9 cellular contexts compared by ENCODE assay signal in genomic region chr19:996051-996838, GRCh38. TPM values are rescaled to one million over a fixed set of nuclear protein-coding genes. Genes with fewer than 3 reads are reported as not detected.
DNase-seq lines count a peak whose midpoint lies in the region; ATAC-seq, FAIRE-seq and TF ChIP-seq lines count a peak whose summit lies in the region.
"Had no signal": no experiment of that assay in that cellular context is flagged by ENCODE, and none has a peak within 500 bp of the region (broad histone marks: within the 10 kb centered on the region; RNA-seq: fewer than 3 reads in every experiment).

No MANE protein-coding gene starts in this region.

- H3K27me3 ChIP-seq in GM12878 (replicated peaks in 1 of 2; ENCODE audit: control insufficient read depth in 2 of 2, insufficient read depth in 2 of 2, low read length in 1 of 2) (peaks cover 3% of the 10 kb centered on the region in 2 experiments; a peak in 3 of 4 replicates), transverse colon (peaks cover 69% of the 10 kb centered on the region)

- SMC1A ChIA-PET in GM12878 (lab: Charles Lee; ENCODE audit: uncharacterized antibody, unreplicated experiment): no interaction called here

- no peak overlapping the region for H3K4me3 ChIP-seq in A549
- no peak overlapping the region for H3K4me3 ChIP-seq in GM12878
- no peak overlapping the region for H3K4me3 ChIP-seq in mucosa of descending colon
- no peak overlapping the region for H3K4me3 ChIP-seq in transverse colon
- H3K4me3 ChIP-seq: cardiac muscle cell had no signal

- no peaks in the 10 kb centered on the region for H3K79me2 ChIP-seq in GM12878 (ENCODE audit: control insufficient read depth, insufficient read depth, low read length)

- H3K36me3 ChIP-seq in GM12878 (ENCODE audit: control insufficient read depth in 2 of 2, insufficient read depth in 2 of 2, low read length in 1 of 2): no peaks in the 10 kb centered on the region; a peak in 2 of 4 replicates
- no peaks in the 10 kb centered on the region for H3K36me3 ChIP-seq in mucosa of descending colon (ENCODE audit: low read depth)
- H3K36me3 ChIP-seq in transverse colon: no peaks in the 10 kb centered on the region
- H3K36me3 ChIP-seq: cardiac muscle cell had no signal

- H3K4me1 ChIP-seq in A549 (peaks cover 18% of the 10 kb centered on the region; the same call in 2 of the 3 replicates), GM12878 (ENCODE audit: control insufficient read depth, insufficient read depth, low read length) (no peaks in the 10 kb centered on the region; the same call in 1 of the 2 replicates), mucosa of descending colon (ENCODE audit: low read depth) (peaks cover 15% of the 10 kb centered on the region), transverse colon (peaks cover 6 to 18% (median 16%) of the 10 kb centered on the region in 4 donors)

- peaks cover 7% of the 10 kb centered on the region for H3K4me1 Mint-ChIP-seq in T-helper 2 cell treated with Interferon-gamma antibody and Interleukin-4, amounts not matched to agents 5 μg/mL and 100 μg/mL, for 36 hours (ENCODE audit: low read depth)

- FAIRE-seq in A549 (lab: Jason Lieb, UNC) (no peak), GM12878 (lab: Jason Lieb, UNC) (no peak)

- TF ChIP-seq CTCF in A549 (IDR thresholded peaks at IDR 0.05): no peak
- no peak for TF ChIP-seq CTCF in GM12878 (IDR thresholded peaks at IDR 0.05 in 2 of 3, conservative IDR thresholded peaks at IDR 0.05 in 1 of 3; ENCODE audit: control insufficient read depth in 2 of 3, extremely low read depth in 1 of 3, insufficient read depth in 1 of 3, low read depth in 3 of 3, low read length in 3 of 3)
- no peak for TF ChIP-seq CTCF in mucosa of descending colon (IDR thresholded peaks at IDR 0.05)
- TF ChIP-seq CTCF in transverse colon (IDR thresholded peaks at IDR 0.05): no peak

- H3K9me3 ChIP-seq in A549 (no peaks in the 10 kb centered on the region), GM12878 (replicated peaks; ENCODE audit: control insufficient read depth, insufficient read depth, low read length) (no peaks in the 10 kb centered on the region), mucosa of descending colon (no peaks in the 10 kb centered on the region), transverse colon (no peaks in the 10 kb centered on the region)

- RAD21 ChIA-PET in GM12878 (lab: Charles Lee; ENCODE audit: unreplicated experiment): interaction anchor here (1.8 to 3.3 kb wide), 2 partner anchors 12 to 73 kb away, joined by 7 to 11 read pairs; partner anchors contain the start of gene WDR18

- H4K20me1 ChIP-seq in GM12878 (ENCODE audit: control insufficient read depth, insufficient read depth): no peaks in the 10 kb centered on the region

- H3K27ac Mint-ChIP-seq in T-helper 2 cell treated with Interferon-gamma antibody and Interleukin-4, amounts not matched to agents 5 μg/mL and 100 μg/mL, for 36 hours: peak overlapping the region; percentile 62

- H3K36me3 Mint-ChIP-seq in T-helper 2 cell treated with Interferon-gamma antibody and Interleukin-4, amounts not matched to agents 5 μg/mL and 100 μg/mL, for 36 hours (ENCODE audit: low read depth): peaks cover 5% of the 10 kb centered on the region

- intact Hi-C loops in GM12878 (cut with micrococcal nuclease; ENCODE audit: unreplicated experiment) (loop anchor here (5.0 kb wide), 1 partner anchor 134 kb away; no protein-coding TSS in a partner anchor), mucosa of descending colon (cut with DNase I, micrococcal nuclease) (no loop called here), transverse colon (cut with DNase I; ENCODE audit: low total_unique reads) (no loop called here)

- H3K27ac ChIP-seq in A549: peak overlapping the region in 1 of 2 experiments; percentile 32; a peak in 3 of 6 replicates
- no peak overlapping the region for H3K27ac ChIP-seq in GM12878 (ENCODE audit: control insufficient read depth, insufficient read depth)
- no peak overlapping the region for H3K27ac ChIP-seq in transverse colon
- H3K27ac ChIP-seq: cardiac muscle cell had no signal

- peaks cover 31% of the 10 kb centered on the region for H3K27me3 Mint-ChIP-seq in T-helper 2 cell treated with Interferon-gamma antibody and Interleukin-4, amounts not matched to agents 5 μg/mL and 100 μg/mL, for 36 hours (ENCODE audit: low read depth)

- WGBS in A549 (ENCODE audit: missing lambda C conversion rate): 34% methylated on average over 19 of the region's 64 CpGs
- 25% methylated on average over 51 of the region's 64 CpGs for WGBS in GM12878 (ENCODE audit: insufficient coverage, insufficient replicate concordance, low lambda C conversion rate, missing lambda C conversion rate)
- 6% methylated on average over 56 of the region's 64 CpGs; no CpG with 5 or more reads in 1 of the 2 donors for WGBS in transverse colon (ENCODE audit: low coverage in 1 of 2), 2 donors

- ATAC-seq in A549 (peak in 1 of 2 experiments; percentile 25; a peak in 3 of 6 replicates), GM12878 (peak; percentile 32), mucosa of descending colon (peak; percentile 25), GM18498 (IDR thresholded peaks at IDR 0.05; ENCODE audit: unreplicated experiment) (no peak), HG03469 (IDR thresholded peaks at IDR 0.05; ENCODE audit: unreplicated experiment) (no peak)

- no peak overlapping the region for H3K9ac ChIP-seq in GM12878 (ENCODE audit: control insufficient read depth, insufficient read depth, low read length)

- TF ChIP-seq EP300 in A549 (IDR thresholded peaks at IDR 0.05) (no peak), GM12878 (IDR thresholded peaks at IDR 0.05; ENCODE audit: borderline replicate concordance in 1 of 2, control insufficient read depth in 1 of 2, low read depth in 2 of 2, low read length in 2 of 2) (no peak), transverse colon (IDR thresholded peaks at IDR 0.05; ENCODE audit: low read depth) (no peak)

- peak overlapping the region; percentile 36 for H3K4me3 Mint-ChIP-seq in T-helper 2 cell treated with Interferon-gamma antibody and Interleukin-4, amounts not matched to agents 5 μg/mL and 100 μg/mL, for 36 hours

- no TSS peak for BruUV-seq in GM12878 (replicated peaks; lab: Mats Ljungman, UMichigan)

- CTCF ChIA-PET in A549 (lab: Yijun Ruan, JAX): interaction anchor here (0.6 to 1.8 kb wide), 4 partner anchors 9 to 74 kb away, joined by 3 to 6 read pairs (median 4); partner anchors contain the start of gene WDR18
- CTCF ChIA-PET in HEK293T (lab: Yijun Ruan, JAX): interaction anchor here (0.5 to 1.5 kb wide), 2 partner anchors 12 to 34 kb away, joined by 3 to 6 read pairs; partner anchors contain the start of gene WDR18
- CTCF ChIA-PET in GM12878 (lab: Yijun Ruan, JAX): no interaction called here

- peak in 1 of 2 experiments; percentile 48 for DNase-seq in A549 (ENCODE audit: low read depth in 1 of 2, low spot score in 1 of 2)
- peak; percentile 34 for DNase-seq in HEK293T (ENCODE audit: extremely low spot score)
- DNase-seq in T-helper 2 cell treated with Interferon-gamma antibody and Interleukin-4, amounts not matched to agents 5 μg/mL and 100 μg/mL, for 36 hours (ENCODE audit: low spot score): peak; percentile 60
- no peak for DNase-seq in GM12878 (ENCODE audit: low read depth, low spot score)
- DNase-seq in mucosa of descending colon: peak in 2 of 3 donors; percentile 53 to 72
- peak; percentile 75 for DNase-seq in transverse colon

- TF ChIP-seq RAD21 in A549 (conservative IDR thresholded peaks at IDR 0.05 in 1 of 2, IDR thresholded peaks at IDR 0.05 in 1 of 2) (no peak), GM12878 (IDR thresholded peaks at IDR 0.05; ENCODE audit: insufficient read depth, low read depth, low read length) (no peak)

- no peak overlapping the region for H2AFZ ChIP-seq in GM12878 (ENCODE audit: control insufficient read depth, low read depth, low read length)

- H3K9me3 Mint-ChIP-seq in T-helper 2 cell treated with Interferon-gamma antibody and Interleukin-4, amounts not matched to agents 5 μg/mL and 100 μg/mL, for 36 hours: no peaks in the 10 kb centered on the region

- TF ChIP-seq POLR2A in A549 (IDR thresholded peaks at IDR 0.05; ENCODE audit: low read length): no peak
- peak; percentile 54; the same call in 1 of the 2 replicates for TF ChIP-seq POLR2A in GM12878 (IDR thresholded peaks at IDR 0.05; ENCODE audit: low read depth, low read length)
- no peak for TF ChIP-seq POLR2A in transverse colon (IDR thresholded peaks at IDR 0.05)

- H3K4me2 ChIP-seq in A549: peak overlapping the region; percentile 63
- peak overlapping the region; percentile 27; the same call in 1 of the 2 replicates for H3K4me2 ChIP-seq in GM12878 (ENCODE audit: control insufficient read depth, insufficient read depth)

- POLR2A ChIA-PET in A549 (lab: Yijun Ruan, JAX) (interaction anchor here (1.9 kb wide), 1 partner anchor 12 kb away, joined by 6 read pairs; the partner anchor contains the start of gene WDR18), HEK293T (lab: Yijun Ruan, JAX) (interaction anchor here (1.0 kb wide), 1 partner anchor 273 kb away, joined by 4 read pairs; the partner anchor contains the start of gene CIRBP), GM12878 (lab: Charles Lee) (interaction anchor here (1.5 kb wide), 1 partner anchor 11 kb away, joined by 3 read pairs; no protein-coding TSS in a partner anchor)

- in situ Hi-C loops in GM12878 (cut with MboI): no loop called here
- in situ Hi-C loops in transverse colon (cut with MboI; ENCODE audit: low pct_ligation_motif_present in 1 of 4, low pct_unique_long_range_greater_than_20kb in 1 of 4, low sequenced_read_pairs in 3 of 4): loop anchor here in 1 of 4 donors (25.0 kb wide), 1 partner anchor 134 kb away; the partner anchor contains the start of genes CFD and ELANE

RNA-seq across cellular contexts. Expression of gene GRIN3B, which starts 4.0 kb away (rescaled TPM):
- polyA plus RNA-seq in A549 (2011; rRNA removed): 0.65 and 0.67 TPM in 2 replicates
- polyA plus RNA-seq in A549 (2012; cell fraction: cytosol; rRNA removed): 1.1 and 2.8 TPM in 2 replicates
- 13.1 and 22.7 TPM in 2 replicates for polyA plus RNA-seq in A549 (2012; cell fraction: nucleus; rRNA removed)
- polyA plus RNA-seq in A549 (2017; fragmentation: RNase III; extraction: RNeasy Plus Mini Kit Qiagen cat#74134 plus additional on column Dnase treatment): 1.1 to 1.5 TPM (median 1.5 TPM) in 3 replicates
- 0.58 and 0.87 TPM in 2 replicates for polyA minus RNA-seq in A549 (2011; rRNA and poly(A)+ RNA removed)
- total RNA-seq in GM12878 (2013; cell fraction: nucleolus; rRNA removed): 0.15 and 0.17 TPM in 2 replicates
- not detected in 2 replicates for total RNA-seq in GM12878 (2014; rRNA removed)
- total RNA-seq in GM12878 (2014; rRNA removed; fragmentation: Illumina TruSeq; extraction: Trizol): not detected in 2 replicates
- total RNA-seq in GM12878 (2021): 0.15 TPM in 1 of 2 replicates, not detected in the other
- polyA plus RNA-seq in GM12878 (2011; ENCODE audit: low read depth): not detected
- not detected in 2 replicates for polyA plus RNA-seq in GM12878 (2011; rRNA removed)
- polyA plus RNA-seq in GM12878 (2011; cell fraction: cytosol; rRNA removed): 0.20 TPM in 1 of 2 replicates, not detected in the other
- polyA plus RNA-seq in GM12878 (2011; cell fraction: nucleus; rRNA removed): 0.04 and 0.10 TPM in 2 replicates
- polyA plus RNA-seq in GM12878 (2012): 0.11 and 0.26 TPM in 2 replicates
- polyA plus RNA-seq in GM12878 (2014; fragmentation: Illumina TruSeq; extraction: Trizol): not detected in 2 replicates
- polyA plus RNA-seq in GM12878 (2014; fragmentation: Nextera tagmentation; extraction: Ambion mirVana): not detected
- not detected in 2 replicates for polyA plus RNA-seq in GM12878 (2014; rRNA removed)
- not detected for polyA plus RNA-seq in GM12878 (2016; fragmentation: Nextera tagmentation; extraction: Ambion mirVana)
- not detected in 2 replicates for polyA minus RNA-seq in GM12878 (2011; rRNA and poly(A)+ RNA removed)
- not detected in 2 replicates for polyA minus RNA-seq in GM12878 (2011; cell fraction: cytosol; rRNA and poly(A)+ RNA removed)
- polyA minus RNA-seq in GM12878 (2011; cell fraction: nucleus; rRNA and poly(A)+ RNA removed): not detected in 2 replicates
- not detected for total RNA-seq in mucosa of descending colon
- total RNA-seq in transverse colon: 1 to 10 TPM in 1 of 4 donors, not detected in 3; 1.6 TPM

RNA-seq across cellular contexts. Expression of gene WDR18, which starts 12.1 kb away (rescaled TPM):
- polyA plus RNA-seq in A549 (2011; rRNA removed) (22.2 and 23.8 TPM in 2 replicates), A549 (2017; fragmentation: RNase III; extraction: RNeasy Plus Mini Kit Qiagen cat#74134 plus additional on column Dnase treatment) (41.7 to 48.9 TPM (median 48.1 TPM) in 3 replicates), GM12878 (2011; rRNA removed) (7.5 and 27.3 TPM in 2 replicates), GM12878 (2014; fragmentation: Illumina TruSeq; extraction: Trizol) (4.5 and 8.8 TPM in 2 replicates), GM12878 (2014; fragmentation: Nextera tagmentation; extraction: Ambion mirVana) (1 to 10 TPM; 3.0 to 3.3 TPM), GM12878 (2014; rRNA removed) (106 and 131 TPM in 2 replicates), GM12878 (2016; fragmentation: Nextera tagmentation; extraction: Ambion mirVana) (100 to 1,000 TPM; 192 to 206 TPM)
- polyA plus RNA-seq in A549 (2012; cell fraction: cytosol; rRNA removed): 81.3 and 113 TPM in 2 replicates
- polyA plus RNA-seq in A549 (2012; cell fraction: nucleus; rRNA removed): 172 and 262 TPM in 2 replicates
- 32.2 and 38.4 TPM in 2 replicates for polyA minus RNA-seq in A549 (2011; rRNA and poly(A)+ RNA removed)
- 32.4 and 34.2 TPM in 2 replicates for total RNA-seq in GM12878 (2013; cell fraction: nucleolus; rRNA removed)
- total RNA-seq in GM12878 (2014; rRNA removed) (85.0 and 97.5 TPM in 2 replicates), GM12878 (2014; rRNA removed; fragmentation: Illumina TruSeq; extraction: Trizol) (13.6 and 16.5 TPM in 2 replicates), GM12878 (2021) (92.1 and 97.3 TPM in 2 replicates), mucosa of descending colon (10 to 100 TPM; 23.8 to 42.0 (median 33.0) TPM), transverse colon (10 to 100 TPM; 23.1 to 47.4 (median 39.0) TPM)
- 15.8 TPM for polyA plus RNA-seq in GM12878 (2011; ENCODE audit: low read depth)
- 48.8 and 85.0 TPM in 2 replicates for polyA plus RNA-seq in GM12878 (2011; cell fraction: cytosol; rRNA removed)
- 165 and 192 TPM in 2 replicates for polyA plus RNA-seq in GM12878 (2011; cell fraction: nucleus; rRNA removed)
- polyA plus RNA-seq in GM12878 (2012): 49.6 and 54.3 TPM in 2 replicates
- polyA minus RNA-seq in GM12878 (2011; rRNA and poly(A)+ RNA removed): 22.5 and 45.0 TPM in 2 replicates
- polyA minus RNA-seq in GM12878 (2011; cell fraction: cytosol; rRNA and poly(A)+ RNA removed): 36.3 and 42.0 TPM in 2 replicates
- polyA minus RNA-seq in GM12878 (2011; cell fraction: nucleus; rRNA and poly(A)+ RNA removed): 27.1 and 39.9 TPM in 2 replicates

RNA-seq across cellular contexts. Expression of gene TMEM259, which starts 24.7 kb away (rescaled TPM):
- polyA plus RNA-seq in A549 (2011; rRNA removed) (45.6 and 53.3 TPM in 2 replicates), A549 (2017; fragmentation: RNase III; extraction: RNeasy Plus Mini Kit Qiagen cat#74134 plus additional on column Dnase treatment) (71.1 to 82.2 TPM (median 78.3 TPM) in 3 replicates), GM12878 (2011; rRNA removed) (35.7 and 77.7 TPM in 2 replicates), GM12878 (2014; fragmentation: Illumina TruSeq; extraction: Trizol) (10.5 and 33.2 TPM in 2 replicates), GM12878 (2014; fragmentation: Nextera tagmentation; extraction: Ambion mirVana) (under 1 TPM; 0.43 to 0.86 TPM), GM12878 (2014; rRNA removed) (184 and 247 TPM in 2 replicates), GM12878 (2016; fragmentation: Nextera tagmentation; extraction: Ambion mirVana) (10 to 100 TPM; 54.4 to 69.6 TPM)
- 106 and 148 TPM in 2 replicates for polyA plus RNA-seq in A549 (2012; cell fraction: cytosol; rRNA removed)
- polyA plus RNA-seq in A549 (2012; cell fraction: nucleus; rRNA removed): 608 and 842 TPM in 2 replicates
- 41.2 and 48.5 TPM in 2 replicates for polyA minus RNA-seq in A549 (2011; rRNA and poly(A)+ RNA removed)
- total RNA-seq in GM12878 (2013; cell fraction: nucleolus; rRNA removed): 180 and 203 TPM in 2 replicates
- total RNA-seq in GM12878 (2014; rRNA removed) (120 and 143 TPM in 2 replicates), GM12878 (2014; rRNA removed; fragmentation: Illumina TruSeq; extraction: Trizol) (28.6 and 32.3 TPM in 2 replicates), GM12878 (2021) (144 and 155 TPM in 2 replicates), mucosa of descending colon (100 to 1,000 TPM; 185 to 199 (median 190) TPM), transverse colon (100 to 1,000 TPM; 226 to 676 (median 303) TPM)
- 27.3 TPM for polyA plus RNA-seq in GM12878 (2011; ENCODE audit: low read depth)
- 90.0 and 162 TPM in 2 replicates for polyA plus RNA-seq in GM12878 (2011; cell fraction: cytosol; rRNA removed)
- polyA plus RNA-seq in GM12878 (2011; cell fraction: nucleus; rRNA removed): 970 and 990 TPM in 2 replicates
- polyA plus RNA-seq in GM12878 (2012): 108 and 115 TPM in 2 replicates
- 44.8 and 49.7 TPM in 2 replicates for polyA minus RNA-seq in GM12878 (2011; rRNA and poly(A)+ RNA removed)
- 18.7 and 26.3 TPM in 2 replicates for polyA minus RNA-seq in GM12878 (2011; cell fraction: cytosol; rRNA and poly(A)+ RNA removed)
- polyA minus RNA-seq in GM12878 (2011; cell fraction: nucleus; rRNA and poly(A)+ RNA removed): 57.7 and 78.5 TPM in 2 replicates

RNA-seq across cellular contexts. Expression of gene RNU6-2, which starts 25.1 kb away (rescaled TPM):
- not detected in 2 replicates for polyA plus RNA-seq in A549 (2011; rRNA removed)
- polyA plus RNA-seq in A549 (2012; cell fraction: cytosol; rRNA removed): not detected in 2 replicates
- not detected in 2 replicates for polyA plus RNA-seq in A549 (2012; cell fraction: nucleus; rRNA removed)
- polyA plus RNA-seq in A549 (2017; fragmentation: RNase III; extraction: RNeasy Plus Mini Kit Qiagen cat#74134 plus additional on column Dnase treatment): not detected in 3 replicates
- under 0.01 TPM in 1 of 2 replicates, not detected in the other for polyA minus RNA-seq in A549 (2011; rRNA and poly(A)+ RNA removed)
- total RNA-seq in GM12878 (2013; cell fraction: nucleolus; rRNA removed): not detected in 2 replicates
- total RNA-seq in GM12878 (2014; rRNA removed): not detected in 2 replicates
- total RNA-seq in GM12878 (2014; rRNA removed; fragmentation: Illumina TruSeq; extraction: Trizol): not detected in 2 replicates
- not detected in 2 replicates for total RNA-seq in GM12878 (2021)
- not detected for polyA plus RNA-seq in GM12878 (2011; ENCODE audit: low read depth)
- not detected in 2 replicates for polyA plus RNA-seq in GM12878 (2011; rRNA removed)
- not detected in 2 replicates for polyA plus RNA-seq in GM12878 (2011; cell fraction: cytosol; rRNA removed)
- not detected in 2 replicates for polyA plus RNA-seq in GM12878 (2011; cell fraction: nucleus; rRNA removed)
- not detected in 2 replicates for polyA plus RNA-seq in GM12878 (2012)
- not detected in 2 replicates for polyA plus RNA-seq in GM12878 (2014; fragmentation: Illumina TruSeq; extraction: Trizol)
- polyA plus RNA-seq in GM12878 (2014; fragmentation: Nextera tagmentation; extraction: Ambion mirVana): not detected
- not detected in 2 replicates for polyA plus RNA-seq in GM12878 (2014; rRNA removed)
- not detected for polyA plus RNA-seq in GM12878 (2016; fragmentation: Nextera tagmentation; extraction: Ambion mirVana)
- polyA minus RNA-seq in GM12878 (2011; rRNA and poly(A)+ RNA removed): 1,322 TPM in 1 of 2 replicates, not detected in the other
- not detected in 2 replicates for polyA minus RNA-seq in GM12878 (2011; cell fraction: cytosol; rRNA and poly(A)+ RNA removed)
- polyA minus RNA-seq in GM12878 (2011; cell fraction: nucleus; rRNA and poly(A)+ RNA removed): under 0.01 TPM in 1 of 2 replicates, not detected in the other
- total RNA-seq in mucosa of descending colon: not detected
- not detected for total RNA-seq in transverse colon
- total RNA-seq: cardiac muscle cell had no signal
- polyA plus RNA-seq: cardiac muscle cell had no signal

RNA-seq across cellular contexts. Expression of gene CNN2, which starts 30.2 kb away (rescaled TPM):
- polyA plus RNA-seq in A549 (2011; rRNA removed) (31.7 and 32.2 TPM in 2 replicates), A549 (2017; fragmentation: RNase III; extraction: RNeasy Plus Mini Kit Qiagen cat#74134 plus additional on column Dnase treatment) (99.3 to 115 TPM (median 101 TPM) in 3 replicates), GM12878 (2011; rRNA removed) (28.6 and 54.2 TPM in 2 replicates), GM12878 (2014; fragmentation: Illumina TruSeq; extraction: Trizol) (60.1 and 168 TPM in 2 replicates), GM12878 (2014; fragmentation: Nextera tagmentation; extraction: Ambion mirVana) (10 to 100 TPM; 34.7 to 42.5 TPM), GM12878 (2014; rRNA removed) (177 and 213 TPM in 2 replicates), GM12878 (2016; fragmentation: Nextera tagmentation; extraction: Ambion mirVana) (100 to 1,000 TPM; 269 to 273 TPM)
- polyA plus RNA-seq in A549 (2012; cell fraction: cytosol; rRNA removed): 102 and 104 TPM in 2 replicates
- polyA plus RNA-seq in A549 (2012; cell fraction: nucleus; rRNA removed): 111 TPM in 2 replicates
- polyA minus RNA-seq in A549 (2011; rRNA and poly(A)+ RNA removed): 94.3 and 125 TPM in 2 replicates
- total RNA-seq in GM12878 (2013; cell fraction: nucleolus; rRNA removed): 28.5 and 30.8 TPM in 2 replicates
- total RNA-seq in GM12878 (2014; rRNA removed) (154 and 195 TPM in 2 replicates), GM12878 (2014; rRNA removed; fragmentation: Illumina TruSeq; extraction: Trizol) (95.8 and 115 TPM in 2 replicates), GM12878 (2021) (289 and 311 TPM in 2 replicates), mucosa of descending colon (10 to 100 TPM; 65.0 to 88.8 (median 84.7) TPM), transverse colon (10 to 100 TPM; 39.2 to 57.6 (median 48.2) TPM)
- 64.3 TPM for polyA plus RNA-seq in GM12878 (2011; ENCODE audit: low read depth)
- polyA plus RNA-seq in GM12878 (2011; cell fraction: cytosol; rRNA removed): 104 and 118 TPM in 2 replicates
- 80.2 and 133 TPM in 2 replicates for polyA plus RNA-seq in GM12878 (2011; cell fraction: nucleus; rRNA removed)
- polyA plus RNA-seq in GM12878 (2012): 117 and 149 TPM in 2 replicates
- 71.8 and 98.5 TPM in 2 replicates for polyA minus RNA-seq in GM12878 (2011; rRNA and poly(A)+ RNA removed)
- polyA minus RNA-seq in GM12878 (2011; cell fraction: cytosol; rRNA and poly(A)+ RNA removed): 91.4 and 128 TPM in 2 replicates
- 14.9 and 31.0 TPM in 2 replicates for polyA minus RNA-seq in GM12878 (2011; cell fraction: nucleus; rRNA and poly(A)+ RNA removed)

Comparison
In these comparisons a context has a peak if more than half of its experiments do, and no peak if none do; other contexts are left out.
1. ATAC-seq: peak in GM12878 (single experiment) and mucosa of descending colon (single experiment); none in GM18498 (single experiment) and HG03469 (single experiment).
2. Of the 24 proteins assayed by ChIP-seq in both GM12878 and A549: peak only in GM12878: POLR2A; only in A549: MAX and PBX3; in both: none; in neither: 20; mixed calls (peak in some experiments, not most) for 1.